In the genomic region with DNA sequence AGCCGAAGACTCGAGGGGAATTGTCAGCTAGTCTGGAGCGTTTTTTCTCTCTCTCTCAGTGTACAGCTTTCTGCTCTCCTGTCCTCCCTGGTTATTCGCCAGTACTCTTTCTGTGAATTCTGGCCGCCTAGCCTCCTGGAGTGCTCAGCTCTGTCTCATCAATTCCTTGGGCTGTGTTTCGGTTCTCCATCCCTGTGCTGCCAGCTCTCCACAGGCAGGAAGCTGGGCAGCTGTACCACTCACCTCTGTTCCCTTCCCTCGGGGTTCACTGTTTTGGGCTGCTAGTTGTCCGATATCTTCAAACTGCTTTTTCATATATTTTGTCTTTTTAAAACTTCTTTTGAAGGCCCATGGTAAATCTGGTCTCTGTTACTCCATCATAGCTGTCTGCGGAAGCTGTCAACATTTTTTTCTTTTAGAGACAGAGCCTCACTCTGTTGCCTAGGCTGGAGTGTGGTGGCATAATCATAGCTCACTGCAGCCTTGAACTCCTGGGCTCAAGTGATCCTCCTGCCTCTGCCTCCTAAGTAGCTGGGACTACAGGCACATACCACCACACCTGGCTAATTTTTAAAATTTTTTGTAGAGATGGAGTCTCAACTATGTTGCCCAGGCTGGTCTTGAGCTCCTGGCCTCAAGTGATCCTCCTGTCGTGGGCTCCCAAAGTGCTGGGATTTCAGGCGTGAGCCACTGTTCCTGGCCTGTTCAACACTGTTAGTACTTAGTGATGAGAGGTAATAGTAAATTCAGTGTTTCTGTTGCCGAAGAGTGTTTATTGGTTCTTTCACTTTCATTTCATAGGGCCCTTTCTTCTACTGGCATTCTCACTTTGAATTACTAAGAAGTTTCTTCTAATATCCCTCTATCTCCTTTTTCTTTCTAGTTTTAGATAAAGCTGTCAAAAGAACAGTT, we compare ENCODE assay signal across 9 cellular contexts. TPM values are rescaled to one million over a fixed set of nuclear protein-coding genes. Genes with fewer than 3 reads are reported as not detected.
DNase-seq lines count a peak whose midpoint lies in the region; ATAC-seq, FAIRE-seq and TF ChIP-seq lines count a peak whose summit lies in the region.
"Had no signal": no experiment of that assay in that cellular context is flagged by ENCODE, and none has a peak within 500 bp of the region (broad histone marks: within the 10 kb centered on the region; RNA-seq: fewer than 3 reads in every experiment).

No MANE protein-coding gene starts in this region.

- ATAC-seq in GM21723 (IDR thresholded peaks at IDR 0.05; ENCODE audit: unreplicated experiment) = peak; percentile 91
- 0 out of 2 replicates have a peak, but pooled peaks have one; percentile 72 for ATAC-seq in Panc1

- H3K4me1 ChIP-seq in Panc1 (ENCODE audit: control insufficient read depth, insufficient read depth, low read length) (peaks cover 4% of the 10 kb centered on the region; the same call in 1 of the 2 replicates), muscle layer of duodenum (ENCODE audit: control insufficient read depth in 1 of 2, insufficient read depth in 2 of 2, low read length in 2 of 2) (peaks cover 0 to 6% of the 10 kb centered on the region in 2 donors)
- H3K4me1 ChIP-seq: parathyroid adenoma had no signal

- TF ChIP-seq CTCF in Panc1 (IDR thresholded peaks at IDR 0.05) = no peak

- no peaks in the 10 kb centered on the region for H3K9me3 ChIP-seq in Panc1 (ENCODE audit: control insufficient read depth, insufficient read depth, low read depth, low read length)
- H3K9me3 ChIP-seq in muscle layer of duodenum (ENCODE audit: control insufficient read depth in 1 of 2, low read length in 2 of 2) = no peaks in the 10 kb centered on the region

- H3K4me3 ChIP-seq in Panc1 (ENCODE audit: low read depth in 2 of 2, low read length in 2 of 2) (peak overlapping the region; percentile 2 to 21; a peak in 3 of 4 replicates), muscle layer of duodenum (ENCODE audit: low read depth in 1 of 2, low read length in 2 of 2) (peak overlapping the region; percentile 24 to 57)

- no TSS peak for BruUV-seq in Panc1 (replicated peaks; lab: Mats Ljungman, UMichigan)

- intact Hi-C loops in Panc1 (cut with micrococcal nuclease; ENCODE audit: unreplicated experiment) = no loop called here

- CTCF ChIA-PET in Panc1 (lab: Charles Lee) = interaction anchor here (0.7 kb wide), 1 partner anchor 385 kb away, joined by 6 read pairs; no protein-coding TSS in a partner anchor

- H3K27me3 ChIP-seq in Panc1 (ENCODE audit: control insufficient read depth, insufficient read depth, low read length) (no peaks in the 10 kb centered on the region), muscle layer of duodenum (ENCODE audit: low read depth, low read length) (no peaks in the 10 kb centered on the region)

- DNase-seq in GM18507 (ENCODE audit: extremely low spot score, insufficient read length, low read depth) (no peak), Panc1 (ENCODE audit: low read depth, low spot score) (no peak), NOMO-1 treated with DMSO at 0.1 percent for 48 hours (lab: John Stamatoyannopoulos, UW; ENCODE audit: unreplicated experiment) (no peak), HCEC 1CT (no peak), NCI-H2107 (lab: John Stamatoyannopoulos, UW) (no peak), AG08396 (ENCODE audit: low spot score) (no peak)

- peak; percentile 67 for FAIRE-seq in GM18507 (lab: Jason Lieb, UNC)

- POLR2A ChIA-PET in Panc1 (lab: Charles Lee) = no interaction called here

- H3K27ac ChIP-seq in Panc1 (ENCODE audit: low read length) (peak overlapping the region; percentile 10; the same call in 1 of the 2 replicates), muscle layer of duodenum (ENCODE audit: low read length) (peak overlapping the region; percentile 51)
- H3K27ac ChIP-seq: parathyroid adenoma had no signal

- in situ Hi-C loops in Panc1 (cut with HindIII; ENCODE audit: low pct_unique_long_range_greater_than_20kb, low sequenced_read_pairs) = no loop called here

- H3K36me3 ChIP-seq in Panc1 (ENCODE audit: control insufficient read depth, insufficient read depth, low read length) (no peaks in the 10 kb centered on the region), muscle layer of duodenum (ENCODE audit: control insufficient read depth in 1 of 2, insufficient read depth in 2 of 2, low read length in 2 of 2) (peaks cover 3 to 4% of the 10 kb centered on the region in 2 donors)

RNA-seq across cellular contexts. Expression of a gene that starts 18.6 kb away (rescaled TPM):
- 6.0 TPM for total RNA-seq in Panc1 (2021; ENCODE audit: unreplicated experiment)
- polyA plus RNA-seq in Panc1 (2012; ENCODE audit: insufficient read length) = 3.3 TPM

RNA-seq across cellular contexts. Expression of a gene that starts 45.9 kb away (rescaled TPM):
- 22.8 TPM for total RNA-seq in Panc1 (2021; ENCODE audit: unreplicated experiment)
- polyA plus RNA-seq in Panc1 (2012; ENCODE audit: insufficient read length) = 6.9 TPM
